Comparison of ENCODE assay signal across 14 cellular contexts in the genomic region with DNA sequence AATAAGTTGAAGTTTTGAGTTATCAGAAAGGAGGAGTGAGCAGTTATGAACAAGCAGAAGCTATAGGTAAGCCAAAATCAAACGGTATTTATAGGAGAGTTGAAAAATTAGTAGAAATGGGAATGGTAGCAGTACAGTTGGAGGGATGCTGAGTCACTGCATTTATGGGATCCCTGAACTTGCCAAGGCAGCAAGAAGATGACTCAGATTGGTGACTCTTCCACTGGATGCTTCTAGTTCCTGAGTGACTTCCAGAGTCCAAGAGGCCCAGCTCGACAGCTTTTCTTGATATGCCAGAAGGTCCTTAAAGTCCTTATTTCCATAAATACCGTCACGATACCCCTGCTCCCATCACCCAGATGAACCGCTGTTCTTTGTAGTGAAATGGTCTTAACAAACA.
DNase-seq lines count a peak whose midpoint lies in the region; ATAC-seq and TF ChIP-seq lines count a peak whose summit lies in the region.
"Had no signal": no experiment of that assay in that cellular context is flagged by ENCODE, and none has a peak within 500 bp of the region (broad histone marks: within the 10 kb centered on the region; RNA-seq: fewer than 3 reads in every experiment).

No MANE protein-coding gene starts in this region.

- no peak for TF ChIP-seq CTCF in brain microvascular endothelial cell (IDR thresholded peaks at IDR 0.05; ENCODE audit: low read depth, low read length, missing control alignments)

- no peak for ATAC-seq in memory B cell (ENCODE audit: low read depth)
- no peak for ATAC-seq in HG03521 (IDR thresholded peaks at IDR 0.05; ENCODE audit: unreplicated experiment)
- no peak for ATAC-seq in GM19324 (IDR thresholded peaks at IDR 0.05; ENCODE audit: low FRiP score, unreplicated experiment)
- ATAC-seq: stimulated activated effector memory CD8-positive, alpha-beta T cell treated with anti-CD3 and anti-CD28 coated beads, Interleukin-12 subunit alpha, Interleukin-12 subunit beta, amount 100 ng/mL, for 72 hours had no signal

- H3K27ac ChIP-seq in brain microvascular endothelial cell, result peak overlapping the region; percentile 32
- H3K27ac ChIP-seq: coronary artery, right lobe of liver had no signal

- H3K4me3 Mint-ChIP-seq in memory B cell, result peak overlapping the region; percentile 55
- H3K4me3 Mint-ChIP-seq: stimulated activated effector memory CD8-positive, alpha-beta T cell treated with anti-CD3 and anti-CD28 coated beads, Interleukin-12 subunit alpha, Interleukin-12 subunit beta, amount 100 ng/mL, for 72 hours had no signal

- peaks cover 2% of the 10 kb centered on the region for H3K9me3 Mint-ChIP-seq in memory B cell
- H3K9me3 Mint-ChIP-seq: stimulated activated effector memory CD8-positive, alpha-beta T cell treated with anti-CD3 and anti-CD28 coated beads, Interleukin-12 subunit alpha, Interleukin-12 subunit beta, amount 100 ng/mL, for 72 hours had no signal

- in situ Hi-C loops in brain microvascular endothelial cell (cut with HindIII; ENCODE audit: low pct_ligation_motif_present, low sequenced_read_pairs), result no loop called here

- peaks cover 49% of the 10 kb centered on the region for H3K4me1 Mint-ChIP-seq in memory B cell
- H3K4me1 Mint-ChIP-seq: stimulated activated effector memory CD8-positive, alpha-beta T cell treated with anti-CD3 and anti-CD28 coated beads, Interleukin-12 subunit alpha, Interleukin-12 subunit beta, amount 100 ng/mL, for 72 hours had no signal

- DNase-seq in AG20443 (ENCODE audit: low spot score) (peak; percentile 91), LoVo (ENCODE audit: low spot score) (peak; percentile 54), brain microvascular endothelial cell (peak; percentile 84), memory B cell (ENCODE audit: low spot score in 2 of 2) (no peak), NCI-H1105 treated with DMSO at 0.1 percent for 48 hours (lab: John Stamatoyannopoulos, UW) (no peak), SKM-1 treated with dmso at 0.1 percent for 144 hours (lab: John Stamatoyannopoulos, UW; ENCODE audit: unreplicated experiment) (no peak)
- DNase-seq: Kasumi-1, kidney, right lobe of liver had no signal

- H3K36me3 Mint-ChIP-seq in memory B cell, result peaks cover 5% of the 10 kb centered on the region
- H3K36me3 Mint-ChIP-seq: stimulated activated effector memory CD8-positive, alpha-beta T cell treated with anti-CD3 and anti-CD28 coated beads, Interleukin-12 subunit alpha, Interleukin-12 subunit beta, amount 100 ng/mL, for 72 hours had no signal

- H3K27ac Mint-ChIP-seq in memory B cell, result peak overlapping the region; percentile 80
- H3K27ac Mint-ChIP-seq: stimulated activated effector memory CD8-positive, alpha-beta T cell treated with anti-CD3 and anti-CD28 coated beads, Interleukin-12 subunit alpha, Interleukin-12 subunit beta, amount 100 ng/mL, for 72 hours had no signal

- H3K27me3 ChIP-seq in brain microvascular endothelial cell (replicated peaks), result no peaks in the 10 kb centered on the region
- H3K27me3 ChIP-seq: Peyer's patch, right lobe of liver had no signal

- no peak overlapping the region for H3K4me3 ChIP-seq in brain microvascular endothelial cell (ENCODE audit: low read depth, low read length)
- H3K4me3 ChIP-seq: coronary artery, Peyer's patch, right lobe of liver had no signal

- H3K27me3 Mint-ChIP-seq in memory B cell, result no peaks in the 10 kb centered on the region

- H3K36me3 ChIP-seq in brain microvascular endothelial cell (replicated peaks), result no peaks in the 10 kb centered on the region
- H3K36me3 ChIP-seq: Peyer's patch, right lobe of liver had no signal

Comparison
In these comparisons a context has a peak if more than half of its experiments do, and no peak if none do; other contexts are left out.
1. DNase-seq: peak in AG20443 (single experiment), LoVo (single experiment) and brain microvascular endothelial cell (single experiment); none in memory B cell (0 of 2), NCI-H1105 treated with DMSO at 0.1 percent for 48 hours (single experiment) and SKM-1 treated with dmso at 0.1 percent for 144 hours (single experiment).